In genomic region chr1:168091720-168092119, GRCh38 we compare ENCODE assay signal across 15 cellular contexts. TPM values are rescaled to one million over a fixed set of nuclear protein-coding genes. Genes with fewer than 3 reads are reported as not detected.
DNase-seq lines count a peak whose midpoint lies in the region; TF ChIP-seq lines count a peak whose summit lies in the region.
"Had no signal": no experiment of that assay in that cellular context is flagged by ENCODE, and none has a peak within 500 bp of the region (broad histone marks: within the 10 kb centered on the region; RNA-seq: fewer than 3 reads in every experiment).

No MANE protein-coding gene starts in this region.

- no peaks in the 10 kb centered on the region for H3K27me3 ChIP-seq in colonic mucosa
- H3K27me3 ChIP-seq: BE2C had no signal

- peak overlapping the region; percentile 2 for H3K27ac ChIP-seq in colonic mucosa
- H3K27ac ChIP-seq: A549, C4-2B, HL-60 had no signal

- H3K36me3 Mint-ChIP-seq in nephron progenitor cell (ENCODE audit: low read depth): peaks cover 42% of the 10 kb centered on the region
- H3K36me3 Mint-ChIP-seq in activated naive CD4-positive, alpha-beta T cell treated with anti-CD3 and anti-CD28 coated beads, Interleukin-2, amount 10 ng/mL, durations not matched to agents 7 days and 5 days: no peaks in the 10 kb centered on the region
- H3K36me3 Mint-ChIP-seq: CD4-positive, alpha-beta memory T cell had no signal

- H3K36me3 ChIP-seq in colonic mucosa: no peaks in the 10 kb centered on the region
- H3K36me3 ChIP-seq: BE2C had no signal

- intact Hi-C loops in colonic mucosa (cut with DNase I): loop anchor here (5.0 kb wide), 1 partner anchor 46 kb away; the partner anchor contains the start of gene GPR161

- no peak overlapping the region for H3K4me3 ChIP-seq in colonic mucosa
- H3K4me3 ChIP-seq: A549 had no signal

- no peak overlapping the region for H3K9ac ChIP-seq in colonic mucosa (ENCODE audit: low read depth in 2 of 2, low read length in 2 of 2)

- CTCF ChIA-PET in activated naive CD4-positive, alpha-beta T cell treated with anti-CD3 and anti-CD28 coated beads, Interleukin-2, amount 10 ng/mL, durations not matched to agents 7 days and 5 days (lab: Charles Lee): interaction anchor here (1.4 to 1.7 kb wide), 3 partner anchors 8 to 271 kb away, joined by 3 to 13 read pairs (median 6); no protein-coding TSS in a partner anchor

- DNase-seq in SK-MEL-5 (ENCODE audit: low read depth, low spot score) (peak; percentile 94), colonic mucosa (no peak), nephron progenitor cell (no peak), NCI-H2029 (lab: John Stamatoyannopoulos, UW) (no peak)
- no peak for DNase-seq in activated naive CD4-positive, alpha-beta T cell treated with anti-CD3 and anti-CD28 coated beads, Interleukin-2, amount 10 ng/mL, durations not matched to agents 7 days and 5 days
- DNase-seq in stimulated activated CD4-positive, alpha-beta T cell treated with anti-CD3 and anti-CD28 coated beads, Interleukin-4, amount 100 ng/mL, for 4 hours: no peak
- no peak for DNase-seq in activated naive CD4-positive, alpha-beta T cell treated with anti-CD3 and anti-CD28 coated beads, Interleukin-2, amount 50 U/mL, for 16 hours
- DNase-seq: BE2C; CD4-positive, alpha-beta memory T cell; COR-L47; DND-41; GF-D8 had no signal

- in situ Hi-C loops in SK-MEL-5 (cut with HindIII; ENCODE audit: low pct_unique_long_range_greater_than_20kb, low sequenced_read_pairs): no loop called here

- H3K27ac Mint-ChIP-seq in nephron progenitor cell: peak overlapping the region; percentile 34
- no peak overlapping the region for H3K27ac Mint-ChIP-seq in activated naive CD4-positive, alpha-beta T cell treated with anti-CD3 and anti-CD28 coated beads, Interleukin-2, amount 10 ng/mL, durations not matched to agents 7 days and 5 days
- H3K27ac Mint-ChIP-seq: CD4-positive, alpha-beta memory T cell had no signal

- TF ChIP-seq CTCF in colonic mucosa (IDR thresholded peaks at IDR 0.05) (no peak), nephron progenitor cell (IDR thresholded peaks at IDR 0.05) (no peak)

- H3K4me3 Mint-ChIP-seq in nephron progenitor cell: no peak overlapping the region
- no peak overlapping the region for H3K4me3 Mint-ChIP-seq in activated naive CD4-positive, alpha-beta T cell treated with anti-CD3 and anti-CD28 coated beads, Interleukin-2, amount 10 ng/mL, durations not matched to agents 7 days and 5 days
- H3K4me3 Mint-ChIP-seq: CD4-positive, alpha-beta memory T cell had no signal

- no peaks in the 10 kb centered on the region for H3K27me3 Mint-ChIP-seq in nephron progenitor cell (ENCODE audit: low read depth, poor library complexity)
- peaks cover 20% of the 10 kb centered on the region for H3K27me3 Mint-ChIP-seq in activated naive CD4-positive, alpha-beta T cell treated with anti-CD3 and anti-CD28 coated beads, Interleukin-2, amount 10 ng/mL, durations not matched to agents 7 days and 5 days

- peaks cover 8% of the 10 kb centered on the region for H3K4me1 ChIP-seq in colonic mucosa
- H3K4me1 ChIP-seq: BE2C had no signal

- peaks cover 5% of the 10 kb centered on the region for H3K4me1 Mint-ChIP-seq in nephron progenitor cell
- no peaks in the 10 kb centered on the region for H3K4me1 Mint-ChIP-seq in activated naive CD4-positive, alpha-beta T cell treated with anti-CD3 and anti-CD28 coated beads, Interleukin-2, amount 10 ng/mL, durations not matched to agents 7 days and 5 days
- H3K4me1 Mint-ChIP-seq: CD4-positive, alpha-beta memory T cell had no signal

- no peaks in the 10 kb centered on the region for H3K9me3 Mint-ChIP-seq in nephron progenitor cell
- no peaks in the 10 kb centered on the region for H3K9me3 Mint-ChIP-seq in activated naive CD4-positive, alpha-beta T cell treated with anti-CD3 and anti-CD28 coated beads, Interleukin-2, amount 10 ng/mL, durations not matched to agents 7 days and 5 days
- H3K9me3 Mint-ChIP-seq: CD4-positive, alpha-beta memory T cell had no signal

- no peaks in the 10 kb centered on the region for H3K9me3 ChIP-seq in colonic mucosa
- H3K9me3 ChIP-seq: A549, BE2C had no signal

RNA-seq across cellular contexts. Expression of gene GPR161, which starts 45.0 kb away (rescaled TPM):
- 38.2 and 41.8 TPM in 2 replicates for total RNA-seq in SK-MEL-5 (2014; rRNA removed; shearing (Covaris generic))
- 32.1 and 36.5 TPM in 2 replicates for polyA plus RNA-seq in SK-MEL-5 (2015; cell fraction: cytosol; rRNA removed)
- 22.3 and 36.3 TPM in 2 replicates for polyA plus RNA-seq in SK-MEL-5 (2015; cell fraction: nucleus; rRNA removed)
- 1 to 10 TPM; 2.5 to 3.2 TPM for total RNA-seq in colonic mucosa
